ENCODE assay signal across 25 cellular contexts in genomic region chr20:41356951-41357350, GRCh38. TPM values are rescaled to one million over a fixed set of nuclear protein-coding genes. Genes with fewer than 3 reads are reported as not detected.
"Had no signal": no experiment of that assay in that cellular context is flagged by ENCODE, and none has a peak within 500 bp of the region (broad histone marks: within the 10 kb centered on the region; RNA-seq: fewer than 3 reads in every experiment).

No MANE protein-coding gene starts in this region.

- H3K27ac ChIP-seq: heart right ventricle, hepatocyte, left lung, parathyroid adenoma, psoas muscle, right lobe of liver, skin epidermis, spleen, tibial nerve, upper lobe of left lung, vagina had no signal

- DNase-seq: heart right ventricle; kidney glomerular epithelial cell; left colon; mesendoderm; naive B cell; nucleus accumbens; right lobe of liver; spleen; stimulated activated CD4-positive, alpha-beta T cell treated with anti-CD3 and anti-CD28 coated beads, Interleukin-4, amount 100 ng/mL, for 24 hours; stimulated activated naive CD4-positive, alpha-beta T cell treated with Interleukin-2 at 50 U/mL for 16 hours; stimulated activated naive CD8-positive, alpha-beta T cell treated with anti-CD3 and anti-CD28 coated beads, Interleukin-15, amount 100 ng/mL, for 72 hours; substantia nigra; upper lobe of left lung had no signal

- H3K79me2 ChIP-seq: hepatocyte, parathyroid adenoma had no signal

- H3K9ac ChIP-seq: parathyroid adenoma had no signal

- H3K27me3 ChIP-seq: heart right ventricle, hepatocyte, left lung, right lobe of liver, spleen, tibial nerve, upper lobe of left lung, vagina had no signal

- H3K9me3 ChIP-seq: heart right ventricle, left lung, psoas muscle, right lobe of liver, spleen, tibial nerve, upper lobe of left lung, vagina had no signal

- H3K4me1 ChIP-seq: left lung, parathyroid adenoma, spleen, upper lobe of left lung, vagina had no signal

- H2AFZ ChIP-seq: hepatocyte, parathyroid adenoma had no signal

- ATAC-seq: left colon; left lung; psoas muscle; right lobe of liver; stimulated activated memory B cell treated with anti-CD40 and anti-IgM and Interleukin-4, amounts not matched to agents 10 μg/mL and 1 μg/mL and 100 μg/mL, for 72 hours had no signal

- H3K4me3 ChIP-seq: heart right ventricle, hepatocyte, left lung, lung, psoas muscle, right lobe of liver, skin epidermis, spleen, tibial nerve, upper lobe of left lung, vagina had no signal

- FAIRE-seq: keratinocyte had no signal

- H3K4me2 ChIP-seq: hepatocyte had no signal

RNA-seq across cellular contexts. Expression of gene EMILIN3, which starts 9.7 kb away (rescaled TPM):
- total RNA-seq: natural killer cell treated with Interleukin-12 subunit alpha and Interleukin-12 subunit beta and Interleukin-15 and Interleukin-18, amount 100 ng/mL, for 72 hours; spleen had no signal
- polyA plus RNA-seq: keratinocyte had no signal

RNA-seq across cellular contexts. Expression of gene LPIN3, which starts 16.3 kb away (rescaled TPM):
- polyA plus RNA-seq: neural cell had no signal
